In the genomic region with DNA sequence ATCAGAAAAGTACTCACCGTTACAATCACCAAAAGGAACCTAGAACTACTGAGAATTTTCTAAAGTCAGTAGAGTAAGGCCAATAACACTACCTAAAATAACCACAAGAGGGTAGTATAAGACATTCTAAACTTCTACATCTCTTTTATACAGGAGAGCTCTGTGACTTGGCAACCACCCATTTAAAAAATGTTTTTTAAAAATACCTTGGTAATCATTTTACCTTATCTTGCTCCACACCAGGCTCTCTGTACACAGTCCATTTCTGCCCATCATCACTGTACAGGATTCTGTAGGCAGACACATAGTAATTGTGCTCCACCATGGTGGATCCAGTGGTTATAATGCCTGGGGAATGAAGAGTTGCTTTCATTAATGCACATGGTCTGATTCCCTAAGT, we compare ENCODE assay signal across 8 cellular contexts. TPM values are rescaled to one million over a fixed set of nuclear protein-coding genes. Genes with fewer than 3 reads are reported as not detected.
DNase-seq lines count a peak whose midpoint lies in the region; ATAC-seq, FAIRE-seq and TF ChIP-seq lines count a peak whose summit lies in the region.

No MANE protein-coding gene starts in this region.

- H3K4me2 ChIP-seq in GM12878 (ENCODE audit: control insufficient read depth, insufficient read depth) = no peak overlapping the region

- no peak for TF ChIP-seq POLR2A in GM12878 (IDR thresholded peaks at IDR 0.05; ENCODE audit: low read depth, low read length)

- CTCF ChIA-PET in GM12878 (lab: Yijun Ruan, JAX) = interaction anchor here (0.5 to 9.4 kb wide), 47 partner anchors 8 to 1242 kb away, joined by 3 to 373 read pairs (median 4); a partner anchor contains a TSS

- no peak overlapping the region for H3K9ac ChIP-seq in GM12878 (ENCODE audit: control insufficient read depth, insufficient read depth, low read length)

- SMC1A ChIA-PET in GM12878 (lab: Charles Lee; ENCODE audit: uncharacterized antibody, unreplicated experiment) = interaction anchor here (0.6 to 10.2 kb wide), 24 partner anchors 9 to 990 kb away, joined by 3 to 408 read pairs (median 3); a partner anchor contains a TSS

- intact Hi-C loops in GM12878 (cut with micrococcal nuclease; ENCODE audit: unreplicated experiment) = loop anchor here (1.0 to 10.0 kb wide), 5 partner anchors 177 to 869 kb away; no protein-coding TSS in a partner anchor

- in situ Hi-C loops in GM12878 (cut with MboI) = loop anchor here (5.0 to 25.0 kb wide), 4 partner anchors 175 to 935 kb away; no protein-coding TSS in a partner anchor

- TF ChIP-seq CTCF in GM12878 (IDR thresholded peaks at IDR 0.05 in 2 of 3, conservative IDR thresholded peaks at IDR 0.05 in 1 of 3; ENCODE audit: control insufficient read depth in 2 of 3, extremely low read depth in 1 of 3, insufficient read depth in 1 of 3, low read depth in 3 of 3, low read length in 3 of 3) = peak; percentile 47 to 64 (median 61); a peak in 5 of 6 replicates
- peak; percentile 81 for TF ChIP-seq CTCF in thoracic aorta (IDR thresholded peaks at IDR 0.05)

- WGBS in GM12878 (ENCODE audit: insufficient coverage, insufficient replicate concordance, low lambda C conversion rate, missing lambda C conversion rate) = 57% methylated on average over 1 of the region's 1 CpG

- RAD21 ChIA-PET in GM12878 (lab: Charles Lee; ENCODE audit: unreplicated experiment) = interaction anchor here (0.5 to 9.4 kb wide), 15 partner anchors 10 to 936 kb away, joined by 3 to 224 read pairs (median 4); a partner anchor contains a TSS

- peak; percentile 49 for FAIRE-seq in GM12878 (lab: Jason Lieb, UNC)

- POLR2A ChIA-PET in GM12878 (lab: Charles Lee) = no interaction called here

- H3K9me3 ChIP-seq in GM12878 (replicated peaks; ENCODE audit: control insufficient read depth, insufficient read depth, low read length) (no peaks in the 10 kb centered on the region), thoracic aorta (no peaks in the 10 kb centered on the region)

- TF ChIP-seq EP300 in GM12878 (IDR thresholded peaks at IDR 0.05; ENCODE audit: borderline replicate concordance in 1 of 2, control insufficient read depth in 1 of 2, low read depth in 2 of 2, low read length in 2 of 2) = no peak

- no peak overlapping the region for H3K4me3 ChIP-seq in GM12878
- no peak overlapping the region for H3K4me3 ChIP-seq in thoracic aorta

- H3K27ac ChIP-seq in GM12878 (ENCODE audit: control insufficient read depth, insufficient read depth) = no peak overlapping the region
- no peak overlapping the region for H3K27ac ChIP-seq in thoracic aorta

- no peaks in the 10 kb centered on the region for H3K36me3 ChIP-seq in GM12878 (ENCODE audit: control insufficient read depth in 2 of 2, insufficient read depth in 2 of 2, low read length in 1 of 2)
- peaks cover 4% of the 10 kb centered on the region for H3K36me3 ChIP-seq in thoracic aorta

- no TSS peak for BruUV-seq in GM12878 (replicated peaks; lab: Mats Ljungman, UMichigan)

- peak; percentile 73 for TF ChIP-seq RAD21 in GM12878 (IDR thresholded peaks at IDR 0.05; ENCODE audit: insufficient read depth, low read depth, low read length)

- no peak overlapping the region for H2AFZ ChIP-seq in GM12878 (ENCODE audit: control insufficient read depth, low read depth, low read length)

- no peaks in the 10 kb centered on the region for H4K20me1 ChIP-seq in GM12878 (ENCODE audit: control insufficient read depth, insufficient read depth)

- H3K4me1 ChIP-seq in GM12878 (ENCODE audit: control insufficient read depth, insufficient read depth, low read length) (no peaks in the 10 kb centered on the region), thoracic aorta (ENCODE audit: control insufficient read depth in 1 of 2, low read depth in 2 of 2) (no peaks in the 10 kb centered on the region)

- H3K79me2 ChIP-seq in GM12878 (ENCODE audit: control insufficient read depth, insufficient read depth, low read length) = no peaks in the 10 kb centered on the region

- DNase-seq in DMS114 treated with DMSO at 0.1 percent for 48 hours (lab: John Stamatoyannopoulos, UW; ENCODE audit: unreplicated experiment) = peak; percentile 59
- peak; percentile 14 for DNase-seq in NCI-H345 treated with DMSO at 0.1 percent for 48 hours (lab: John Stamatoyannopoulos, UW; ENCODE audit: unreplicated experiment)
- no peak for DNase-seq in GM12878 (ENCODE audit: low read depth, low spot score)
- peak; percentile 89 for DNase-seq in inferior parietal cortex (ENCODE audit: extremely low spot score)
- DNase-seq in thoracic aorta (ENCODE audit: low spot score) = no peak
- DNase-seq in GDM1 (lab: John Stamatoyannopoulos, UW) = no peak

- H3K27me3 ChIP-seq in GM12878 (replicated peaks in 1 of 2; ENCODE audit: control insufficient read depth in 2 of 2, insufficient read depth in 2 of 2, low read length in 1 of 2) (no peaks in the 10 kb centered on the region), thoracic aorta (replicated peaks; ENCODE audit: insufficient read depth) (no peaks in the 10 kb centered on the region)

- ATAC-seq in GM19351 (IDR thresholded peaks at IDR 0.05; ENCODE audit: unreplicated experiment) (peak; percentile 81), HG03432 (IDR thresholded peaks at IDR 0.05; ENCODE audit: unreplicated experiment) (peak; percentile 87), GM12878 (peak; percentile 96), thoracic aorta (ENCODE audit: insufficient number of reproducible peaks, low FRiP score, low read depth) (peak; percentile 73)

TF ChIP-seq in GM12878, 131 proteins besides CTCF, POLR2A, EP300 and RAD21:
- TF ChIP-seq ASH2L (IDR thresholded peaks at IDR 0.05; ENCODE audit: borderline replicate concordance, low read depth) (no peak), JUND (IDR thresholded peaks at IDR 0.05; ENCODE audit: low read depth, low read length) (no peak), CBX3 (IDR thresholded peaks at IDR 0.05; ENCODE audit: borderline replicate concordance, low read depth) (no peak), SMC3 (IDR thresholded peaks at IDR 0.05; ENCODE audit: borderline replicate concordance, low read length) (peak; percentile 62; the same call in 1 of the 2 replicates), IRF4 (IDR thresholded peaks at IDR 0.05; ENCODE audit: low read depth, low read length) (no peak)
- TF ChIP-seq, protein P1, sequence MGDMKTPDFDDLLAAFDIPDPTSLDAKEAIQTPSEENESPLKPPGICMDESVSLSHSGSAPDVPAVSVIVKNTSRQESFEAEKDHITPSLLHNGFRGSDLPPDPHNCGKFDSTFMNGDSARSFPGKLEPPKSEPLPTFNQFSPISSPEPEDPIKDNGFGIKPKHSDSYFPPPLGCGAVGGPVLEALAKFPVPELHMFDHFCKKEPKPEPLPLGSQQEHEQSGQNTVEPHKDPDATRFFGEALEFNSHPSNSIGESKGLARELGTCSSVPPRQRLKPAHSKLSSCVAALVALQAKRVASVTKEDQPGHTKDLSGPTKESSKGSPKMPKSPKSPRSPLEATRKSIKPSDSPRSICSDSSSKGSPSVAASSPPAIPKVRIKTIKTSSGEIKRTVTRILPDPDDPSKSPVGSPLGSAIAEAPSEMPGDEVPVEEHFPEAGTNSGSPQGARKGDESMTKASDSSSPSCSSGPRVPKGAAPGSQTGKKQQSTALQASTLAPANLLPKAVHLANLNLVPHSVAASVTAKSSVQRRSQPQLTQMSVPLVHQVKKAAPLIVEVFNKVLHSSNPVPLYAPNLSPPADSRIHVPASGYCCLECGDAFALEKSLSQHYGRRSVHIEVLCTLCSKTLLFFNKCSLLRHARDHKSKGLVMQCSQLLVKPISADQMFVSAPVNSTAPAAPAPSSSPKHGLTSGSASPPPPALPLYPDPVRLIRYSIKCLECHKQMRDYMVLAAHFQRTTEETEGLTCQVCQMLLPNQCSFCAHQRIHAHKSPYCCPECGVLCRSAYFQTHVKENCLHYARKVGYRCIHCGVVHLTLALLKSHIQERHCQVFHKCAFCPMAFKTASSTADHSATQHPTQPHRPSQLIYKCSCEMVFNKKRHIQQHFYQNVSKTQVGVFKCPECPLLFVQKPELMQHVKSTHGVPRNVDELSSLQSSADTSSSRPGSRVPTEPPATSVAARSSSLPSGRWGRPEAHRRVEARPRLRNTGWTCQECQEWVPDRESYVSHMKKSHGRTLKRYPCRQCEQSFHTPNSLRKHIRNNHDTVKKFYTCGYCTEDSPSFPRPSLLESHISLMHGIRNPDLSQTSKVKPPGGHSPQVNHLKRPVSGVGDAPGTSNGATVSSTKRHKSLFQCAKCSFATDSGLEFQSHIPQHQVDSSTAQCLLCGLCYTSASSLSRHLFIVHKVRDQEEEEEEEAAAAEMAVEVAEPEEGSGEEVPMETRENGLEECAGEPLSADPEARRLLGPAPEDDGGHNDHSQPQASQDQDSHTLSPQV (IDR thresholded peaks at IDR 0.05) = 0 out of 2 replicates have a peak, but pooled peaks have one; percentile 24
- TF ChIP-seq, protein P2, sequence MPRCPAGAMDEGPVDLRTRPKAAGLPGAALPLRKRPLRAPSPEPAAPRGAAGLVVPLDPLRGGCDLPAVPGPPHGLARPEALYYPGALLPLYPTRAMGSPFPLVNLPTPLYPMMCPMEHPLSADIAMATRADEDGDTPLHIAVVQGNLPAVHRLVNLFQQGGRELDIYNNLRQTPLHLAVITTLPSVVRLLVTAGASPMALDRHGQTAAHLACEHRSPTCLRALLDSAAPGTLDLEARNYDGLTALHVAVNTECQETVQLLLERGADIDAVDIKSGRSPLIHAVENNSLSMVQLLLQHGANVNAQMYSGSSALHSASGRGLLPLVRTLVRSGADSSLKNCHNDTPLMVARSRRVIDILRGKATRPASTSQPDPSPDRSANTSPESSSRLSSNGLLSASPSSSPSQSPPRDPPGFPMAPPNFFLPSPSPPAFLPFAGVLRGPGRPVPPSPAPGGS (IDR thresholded peaks at IDR 0.05; ENCODE audit: borderline replicate concordance, insufficient read depth, low read depth, low read length, poor library complexity, severe bottlenecking) = no peak

RNA-seq across cellular contexts. Expression of a gene that starts 54.4 kb away (rescaled TPM):
- 172 and 176 TPM in 2 replicates for total RNA-seq in GM12878 (2013; cell fraction: nucleolus; rRNA removed)
- total RNA-seq in GM12878 (2014; rRNA removed) (35.4 and 43.9 TPM in 2 replicates), GM12878 (2014; rRNA removed; fragmentation: Illumina TruSeq; extraction: Trizol) (38.6 and 39.2 TPM in 2 replicates), GM12878 (2021) (36.2 TPM in 2 replicates), thoracic aorta (10 to 100 TPM; 12.0 to 16.9 TPM)
- polyA plus RNA-seq in GM12878 (2011; ENCODE audit: low read depth) = 3.2 TPM
- polyA plus RNA-seq in GM12878 (2011; rRNA removed) (20.2 and 31.3 TPM in 2 replicates), GM12878 (2014; fragmentation: Illumina TruSeq; extraction: Trizol) (38.8 and 58.0 TPM in 2 replicates), GM12878 (2014; fragmentation: Nextera tagmentation; extraction: Ambion mirVana) (10 to 100 TPM; 19.5 to 31.4 TPM), GM12878 (2014; rRNA removed) (32.4 and 41.2 TPM in 2 replicates), GM12878 (2016; fragmentation: Nextera tagmentation; extraction: Ambion mirVana) (10 to 100 TPM; 38.8 to 40.4 TPM)
- 6.9 and 9.8 TPM in 2 replicates for polyA plus RNA-seq in GM12878 (2011; cell fraction: cytosol; rRNA removed)
- 21.4 and 27.9 TPM in 2 replicates for polyA plus RNA-seq in GM12878 (2011; cell fraction: nucleus; rRNA removed)
- 6.3 and 11.1 TPM in 2 replicates for polyA plus RNA-seq in GM12878 (2012)
- polyA minus RNA-seq in GM12878 (2011; rRNA and poly(A)+ RNA removed) = 10.3 and 13.2 TPM in 2 replicates
- 7.8 and 8.3 TPM in 2 replicates for polyA minus RNA-seq in GM12878 (2011; cell fraction: cytosol; rRNA and poly(A)+ RNA removed)
- 25.9 and 40.0 TPM in 2 replicates for polyA minus RNA-seq in GM12878 (2011; cell fraction: nucleus; rRNA and poly(A)+ RNA removed)

Comparison
In these comparisons a context has a peak if more than half of its experiments do, and no peak if none do; other contexts are left out.
1. DNase-seq: peak in DMS114 treated with DMSO at 0.1 percent for 48 hours (single experiment), NCI-H345 treated with DMSO at 0.1 percent for 48 hours (single experiment) and inferior parietal cortex (single experiment); none in GM12878 (single experiment), thoracic aorta (single experiment) and GDM1 (single experiment).
2. Peak in every context shown above with its lines, with median percentiles within 50 percentile points of each other: ATAC-seq.